In the genomic region with DNA sequence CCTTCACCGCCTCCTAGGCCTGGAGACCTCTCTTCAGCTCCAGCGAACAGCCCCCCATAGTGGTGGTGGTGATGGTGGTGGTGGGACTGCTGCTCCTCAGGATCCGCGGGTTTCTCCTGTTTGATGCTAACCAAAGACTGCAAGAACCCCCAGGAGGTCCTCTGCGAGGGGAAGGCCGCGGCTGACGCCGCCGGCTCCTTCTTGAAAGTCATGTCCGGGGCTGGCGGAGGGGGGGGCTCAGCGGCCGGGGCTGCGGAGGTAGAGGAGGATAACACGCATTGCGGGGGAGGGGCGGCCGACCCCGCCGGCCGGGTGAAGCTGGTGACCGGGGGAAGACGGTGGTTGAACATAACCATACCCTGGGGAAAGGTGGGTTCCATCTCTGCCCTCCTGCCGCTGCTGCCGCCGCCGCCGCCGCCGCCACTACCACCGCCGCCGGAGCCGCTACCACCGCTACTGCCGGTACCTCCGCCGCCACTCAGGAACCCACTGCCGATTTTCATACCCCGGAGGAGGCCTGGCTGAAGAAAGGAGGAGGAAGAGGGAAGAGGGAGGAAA, we compare ENCODE assay signal across 1 cellular context.
TF ChIP-seq lines count a peak whose summit lies in the region.

No MANE protein-coding gene starts in this region.

TF ChIP-seq in GM23338, 12 proteins besides CTCF, POLR2A, EP300 and RAD21 (continued from another document):
- TF ChIP-seq, protein P1, sequence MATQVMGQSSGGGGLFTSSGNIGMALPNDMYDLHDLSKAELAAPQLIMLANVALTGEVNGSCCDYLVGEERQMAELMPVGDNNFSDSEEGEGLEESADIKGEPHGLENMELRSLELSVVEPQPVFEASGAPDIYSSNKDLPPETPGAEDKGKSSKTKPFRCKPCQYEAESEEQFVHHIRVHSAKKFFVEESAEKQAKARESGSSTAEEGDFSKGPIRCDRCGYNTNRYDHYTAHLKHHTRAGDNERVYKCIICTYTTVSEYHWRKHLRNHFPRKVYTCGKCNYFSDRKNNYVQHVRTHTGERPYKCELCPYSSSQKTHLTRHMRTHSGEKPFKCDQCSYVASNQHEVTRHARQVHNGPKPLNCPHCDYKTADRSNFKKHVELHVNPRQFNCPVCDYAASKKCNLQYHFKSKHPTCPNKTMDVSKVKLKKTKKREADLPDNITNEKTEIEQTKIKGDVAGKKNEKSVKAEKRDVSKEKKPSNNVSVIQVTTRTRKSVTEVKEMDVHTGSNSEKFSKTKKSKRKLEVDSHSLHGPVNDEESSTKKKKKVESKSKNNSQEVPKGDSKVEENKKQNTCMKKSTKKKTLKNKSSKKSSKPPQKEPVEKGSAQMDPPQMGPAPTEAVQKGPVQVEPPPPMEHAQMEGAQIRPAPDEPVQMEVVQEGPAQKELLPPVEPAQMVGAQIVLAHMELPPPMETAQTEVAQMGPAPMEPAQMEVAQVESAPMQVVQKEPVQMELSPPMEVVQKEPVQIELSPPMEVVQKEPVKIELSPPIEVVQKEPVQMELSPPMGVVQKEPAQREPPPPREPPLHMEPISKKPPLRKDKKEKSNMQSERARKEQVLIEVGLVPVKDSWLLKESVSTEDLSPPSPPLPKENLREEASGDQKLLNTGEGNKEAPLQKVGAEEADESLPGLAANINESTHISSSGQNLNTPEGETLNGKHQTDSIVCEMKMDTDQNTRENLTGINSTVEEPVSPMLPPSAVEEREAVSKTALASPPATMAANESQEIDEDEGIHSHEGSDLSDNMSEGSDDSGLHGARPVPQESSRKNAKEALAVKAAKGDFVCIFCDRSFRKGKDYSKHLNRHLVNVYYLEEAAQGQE (IDR thresholded peaks at IDR 0.05; ENCODE audit: unreplicated experiment), result no peak
TF ChIP-seq in GM23338: peak in this region for 0.
